30 cellular contexts compared by ENCODE assay signal in genomic region chr18:65522907-65523306, GRCh38.
"Had no signal": no experiment of that assay in that cellular context is flagged by ENCODE, and none has a peak within 500 bp of the region (broad histone marks: within the 10 kb centered on the region; RNA-seq: fewer than 3 reads in every experiment).

No MANE protein-coding gene starts in this region.

- DNase-seq: activated CD4-positive, alpha-beta T cell treated with anti-CD3 and anti-CD28 coated beads, Interleukin-2, amount 10 ng/mL, durations not matched to agents 7 days and 5 days; activated CD4-positive, alpha-beta T cell treated with anti-CD3 and anti-CD28 coated beads, Interleukin-2, amount 50 U/mL, for 48 hours; activated CD8-positive, alpha-beta T cell treated with anti-CD3 and anti-CD28 coated beads, Interleukin-2, amount 10 ng/mL, durations not matched to agents 7 days and 5 days; activated gamma-delta T cell; activated naive CD4-positive, alpha-beta T cell treated with Interleukin-2 at 50 U/mL for 16 hours; activated naive CD8-positive, alpha-beta T cell treated with anti-CD3 and anti-CD28 coated beads, Interleukin-2, amount 10 ng/mL, durations not matched to agents 7 days and 5 days; activated T-cell treated with anti-CD3 and anti-CD28 coated beads, Interleukin-2, amount 50 U/mL, for 24 hours; amygdala; Kasumi-1; KBM-7; MG63; NCI-H1048; NCI-H1105 treated with DMSO at 0.1 percent for 48 hours; NCI-H1436; NCI-H1694; NCI-H1930; NCI-H2081 treated with DMSO at 0.1 percent for 48 hours; NCI-H226; NCI-H446 treated with DMSO at 0.1 percent for 48 hours; NCI-H524; NK-92 treated with Interleukin-12 subunit alpha and Interleukin-12 subunit beta, amount 100 ng/mL, for 24 hours; Right ventricle myocardium superior; T1000; WERI-Rb-1 had no signal

- ATAC-seq: activated CD8-positive, alpha-beta T cell treated with anti-CD3 and anti-CD28 coated beads, Interleukin-2, amount 10 ng/mL, durations not matched to agents 7 days and 5 days had no signal

- H3K9me3 ChIP-seq: ascending aorta, MG63 had no signal

- H3K4me1 ChIP-seq: ascending aorta had no signal

- H3K27ac Mint-ChIP-seq: activated CD4-positive, alpha-beta T cell treated with anti-CD3 and anti-CD28 coated beads, Interleukin-2, amount 10 ng/mL, durations not matched to agents 7 days and 5 days; activated CD8-positive, alpha-beta T cell treated with anti-CD3 and anti-CD28 coated beads, Interleukin-2, amount 10 ng/mL, durations not matched to agents 7 days and 5 days; activated naive CD4-positive, alpha-beta T cell treated with anti-CD3 and anti-CD28 coated beads, Interleukin-2, amount 50 U/mL, for 24 hours; activated naive CD8-positive, alpha-beta T cell treated with anti-CD3 and anti-CD28 coated beads, Interleukin-2, amount 10 ng/mL, durations not matched to agents 7 days and 5 days; activated T-cell treated with anti-CD3 and anti-CD28 coated beads, Interleukin-2, amount 50 U/mL, for 24 hours; activated T-helper 2 cell treated with anti-CD3 and anti-CD28 coated beads, Interferon-gamma antibody, Interleukin-2, Interleukin-4, amounts not matched to agents 10 μg/mL and 5 μg/mL and 100 μg/mL, durations not matched to agents 14 hours and 24 hours and 36 hours had no signal

- H3K9me3 Mint-ChIP-seq: activated CD4-positive, alpha-beta T cell treated with anti-CD3 and anti-CD28 coated beads, Interleukin-2, amount 10 ng/mL, durations not matched to agents 7 days and 5 days; activated naive CD8-positive, alpha-beta T cell treated with anti-CD3 and anti-CD28 coated beads, Interleukin-2, amount 10 ng/mL, durations not matched to agents 7 days and 5 days had no signal

- H3K36me3 Mint-ChIP-seq: activated naive CD4-positive, alpha-beta T cell treated with anti-CD3 and anti-CD28 coated beads, Interleukin-2, amount 50 U/mL, for 24 hours; activated naive CD8-positive, alpha-beta T cell treated with anti-CD3 and anti-CD28 coated beads, Interleukin-2, amount 10 ng/mL, durations not matched to agents 7 days and 5 days had no signal

- H3K27me3 ChIP-seq: ascending aorta, cardiac muscle cell, MG63 had no signal

- H3K4me3 Mint-ChIP-seq: activated CD4-positive, alpha-beta T cell treated with anti-CD3 and anti-CD28 coated beads, Interleukin-2, amount 10 ng/mL, durations not matched to agents 7 days and 5 days; activated CD8-positive, alpha-beta T cell treated with anti-CD3 and anti-CD28 coated beads, Interleukin-2, amount 10 ng/mL, durations not matched to agents 7 days and 5 days; activated naive CD4-positive, alpha-beta T cell treated with anti-CD3 and anti-CD28 coated beads, Interleukin-2, amount 50 U/mL, for 24 hours; activated naive CD8-positive, alpha-beta T cell treated with anti-CD3 and anti-CD28 coated beads, Interleukin-2, amount 10 ng/mL, durations not matched to agents 7 days and 5 days; activated T-cell treated with anti-CD3 and anti-CD28 coated beads, Interleukin-2, amount 50 U/mL, for 24 hours; central memory CD8-positive, alpha-beta T cell had no signal

- H3K27ac ChIP-seq: ascending aorta, cardiac muscle cell, SK-N-MC, WERI-Rb-1 had no signal

- H3K36me3 ChIP-seq: ascending aorta, cardiac muscle cell, MG63, WERI-Rb-1 had no signal

- H3K4me1 Mint-ChIP-seq: activated CD4-positive, alpha-beta T cell treated with anti-CD3 and anti-CD28 coated beads, Interleukin-2, amount 10 ng/mL, durations not matched to agents 7 days and 5 days; activated naive CD4-positive, alpha-beta T cell treated with anti-CD3 and anti-CD28 coated beads, Interleukin-2, amount 50 U/mL, for 24 hours; activated naive CD8-positive, alpha-beta T cell treated with anti-CD3 and anti-CD28 coated beads, Interleukin-2, amount 10 ng/mL, durations not matched to agents 7 days and 5 days; central memory CD8-positive, alpha-beta T cell had no signal

- H3K27me3 Mint-ChIP-seq: activated CD4-positive, alpha-beta T cell treated with anti-CD3 and anti-CD28 coated beads, Interleukin-2, amount 10 ng/mL, durations not matched to agents 7 days and 5 days; activated naive CD4-positive, alpha-beta T cell treated with anti-CD3 and anti-CD28 coated beads, Interleukin-2, amount 50 U/mL, for 24 hours; activated naive CD8-positive, alpha-beta T cell treated with anti-CD3 and anti-CD28 coated beads, Interleukin-2, amount 10 ng/mL, durations not matched to agents 7 days and 5 days; activated T-cell treated with anti-CD3 and anti-CD28 coated beads, Interleukin-2, amount 50 U/mL, for 24 hours; central memory CD8-positive, alpha-beta T cell had no signal

- H3K4me3 ChIP-seq: ascending aorta, cardiac muscle cell, MG63, SK-N-MC had no signal
